In genomic region chr1:24904731-24905354, GRCh38 we compare ENCODE assay signal across 20 cellular contexts. TPM values are rescaled to one million over a fixed set of nuclear protein-coding genes. Genes with fewer than 3 reads are reported as not detected.
A peak's percentile ranks its signal among the peaks of the same experiment; 100 is the strongest.
DNase-seq lines count a peak whose midpoint lies in the region; ATAC-seq, FAIRE-seq and TF ChIP-seq lines count a peak whose summit lies in the region.
"Had no signal": no experiment of that assay in that cellular context is flagged by ENCODE, and none has a peak within 500 bp of the region (broad histone marks: within the 10 kb centered on the region; RNA-seq: fewer than 3 reads in every experiment).

No MANE protein-coding gene starts in this region.

- POLR2A ChIA-PET in CD8-positive, alpha-beta memory T cell (lab: Charles Lee), result interaction anchor here (1.1 to 1.6 kb wide), 2 partner anchors 20 to 25 kb away, joined by 4 to 5 read pairs; partner anchors contain the start of gene RUNX3
- POLR2A ChIA-PET in K562 (lab: Yijun Ruan, JAX), result interaction anchor here (0.6 to 1.1 kb wide), 2 partner anchors 19 to 377 kb away, joined by 3 read pairs; no protein-coding TSS in a partner anchor

- no peaks in the 10 kb centered on the region for H3K27me3 ChIP-seq in CD8-positive, alpha-beta memory T cell (ENCODE audit: insufficient read depth, low read length, poor library complexity, severe bottlenecking)
- H3K27me3 ChIP-seq in K562 (ENCODE audit: control insufficient read depth in 2 of 2, insufficient read depth in 2 of 2, low read length in 2 of 2), result peaks cover 32 to 59% of the 10 kb centered on the region in 2 experiments; a peak in 4 of 5 replicates
- no peaks in the 10 kb centered on the region for H3K27me3 ChIP-seq in foreskin keratinocyte
- H3K27me3 ChIP-seq: MG63, SJSA1 had no signal

- peaks cover 0 to 2% (median 0%) of the 10 kb centered on the region in 5 donors for H3K9me3 Mint-ChIP-seq in CD8-positive, alpha-beta memory T cell
- H3K9me3 Mint-ChIP-seq in nephron progenitor cell, result peaks cover 8% of the 10 kb centered on the region
- H3K9me3 Mint-ChIP-seq: activated CD4-positive, alpha-beta T cell treated with anti-CD3 and anti-CD28 coated beads, Interleukin-2, amount 10 ng/mL, durations not matched to agents 7 days and 5 days; activated T-helper 2 cell treated with anti-CD3 and anti-CD28 coated beads, Interferon-gamma antibody, Interleukin-2, Interleukin-4, amounts not matched to agents 10 μg/mL and 5 μg/mL and 100 μg/mL, durations not matched to agents 14 hours and 24 hours and 36 hours had no signal

- no peak overlapping the region for H3K4me2 ChIP-seq in K562 (ENCODE audit: insufficient read depth, low read length)

- H3K9me1 ChIP-seq in K562 (ENCODE audit: control insufficient read depth, insufficient read depth, low read length), result no peaks in the 10 kb centered on the region

- intact Hi-C loops in K562 (cut with micrococcal nuclease), result no loop called here

- H3K4me3 Mint-ChIP-seq in CD8-positive, alpha-beta memory T cell, result no peak overlapping the region
- no peak overlapping the region for H3K4me3 Mint-ChIP-seq in nephron progenitor cell
- H3K4me3 Mint-ChIP-seq: activated CD4-positive, alpha-beta T cell treated with anti-CD3 and anti-CD28 coated beads, Interleukin-2, amount 10 ng/mL, durations not matched to agents 7 days and 5 days had no signal

- H3K4me3 ChIP-seq in CD8-positive, alpha-beta memory T cell (ENCODE audit: low read length), result no peak overlapping the region
- H3K4me3 ChIP-seq in K562, result no peak overlapping the region
- H3K4me3 ChIP-seq: MG63, SJSA1, thoracic aorta had no signal

- H3K4me1 ChIP-seq in CD8-positive, alpha-beta memory T cell (ENCODE audit: insufficient read depth, low read length), result peaks cover 57% of the 10 kb centered on the region
- H3K4me1 ChIP-seq in K562 (replicated peaks in 1 of 2; ENCODE audit: control insufficient read depth in 2 of 2, insufficient read depth in 2 of 2, low read length in 2 of 2) (peaks cover 0 to 29% of the 10 kb centered on the region in 2 experiments; a peak in 4 of 5 replicates), foreskin keratinocyte (no peaks in the 10 kb centered on the region)
- H3K4me1 ChIP-seq: SJSA1 had no signal

- no peaks in the 10 kb centered on the region for H3K9me3 ChIP-seq in CD8-positive, alpha-beta memory T cell (ENCODE audit: low read length)
- H3K9me3 ChIP-seq in K562 (replicated peaks; ENCODE audit: control insufficient read depth, insufficient read depth, low read depth, low read length), result no peaks in the 10 kb centered on the region; the same call in 1 of the 2 replicates
- H3K9me3 ChIP-seq: MG63, SJSA1, thoracic aorta had no signal

- BruUV-seq in K562 (replicated peaks; lab: Mats Ljungman, UMichigan), result no TSS peak

- TF ChIP-seq RAD21 in K562 (CRISPR knock-in tag; conservative IDR thresholded peaks at IDR 0.05 in 1 of 2, IDR thresholded peaks at IDR 0.05 in 1 of 2), result no peak

- WGBS in K562 (ENCODE audit: insufficient coverage, low coverage, missing lambda C conversion rate), result under 1% methylated on average over 11 of the region's 11 CpGs

- no peak for FAIRE-seq in K562 (lab: Jason Lieb, UNC)
- FAIRE-seq: D721Med had no signal

- peak overlapping the region in 6 of 8 donors; percentile 45 to 76 (median 60) for H3K27ac Mint-ChIP-seq in CD8-positive, alpha-beta memory T cell
- no peak overlapping the region for H3K27ac Mint-ChIP-seq in nephron progenitor cell
- H3K27ac Mint-ChIP-seq: activated CD4-positive, alpha-beta T cell treated with anti-CD3 and anti-CD28 coated beads, Interleukin-2, amount 10 ng/mL, durations not matched to agents 7 days and 5 days; activated T-helper 2 cell treated with anti-CD3 and anti-CD28 coated beads, Interferon-gamma antibody, Interleukin-2, Interleukin-4, amounts not matched to agents 10 μg/mL and 5 μg/mL and 100 μg/mL, durations not matched to agents 14 hours and 24 hours and 36 hours had no signal

- H3K36me3 Mint-ChIP-seq in CD8-positive, alpha-beta memory T cell, result peaks cover 14 to 98% (median 14%) of the 10 kb centered on the region in 3 donors
- peaks cover 4% of the 10 kb centered on the region for H3K36me3 Mint-ChIP-seq in nephron progenitor cell (ENCODE audit: low read depth)

- peaks cover 0 to 4% of the 10 kb centered on the region in 2 donors for H3K27me3 Mint-ChIP-seq in CD8-positive, alpha-beta memory T cell
- peaks cover 12% of the 10 kb centered on the region for H3K27me3 Mint-ChIP-seq in nephron progenitor cell (ENCODE audit: low read depth, poor library complexity)
- H3K27me3 Mint-ChIP-seq: activated CD4-positive, alpha-beta T cell treated with anti-CD3 and anti-CD28 coated beads, Interleukin-2, amount 10 ng/mL, durations not matched to agents 7 days and 5 days had no signal

- CTCF ChIA-PET in CD8-positive, alpha-beta memory T cell (lab: Charles Lee), result interaction anchor here (2.3 to 3.2 kb wide), 2 partner anchors 28 to 57 kb away, joined by 6 to 11 read pairs; no protein-coding TSS in a partner anchor
- CTCF ChIA-PET in K562 (lab: Yijun Ruan, JAX; ENCODE audit: low intra/inter-chr PET ratio), result no interaction called here

- no peak overlapping the region for H3K9ac ChIP-seq in K562 (ENCODE audit: insufficient read depth in 1 of 2, low read depth in 2 of 2, low read length in 2 of 2)

- no peak for TF ChIP-seq POLR2A in K562 (conservative IDR thresholded peaks at IDR 0.05)

- DNase-seq in AG20443 (ENCODE audit: low spot score) (peak; percentile 6), K562 (ENCODE audit: extremely low read depth in 1 of 4, low spot score in 3 of 4) (no peak), nephron progenitor cell (peak; percentile 6), NCI-H345 treated with DMSO at 0.1 percent for 48 hours (lab: John Stamatoyannopoulos, UW; ENCODE audit: unreplicated experiment) (no peak), foreskin keratinocyte (no peak), OCI-M2 (lab: John Stamatoyannopoulos, UW; ENCODE audit: unreplicated experiment) (no peak)
- peak in 2 of 5 donors; percentile 1 to 44 for DNase-seq in CD8-positive, alpha-beta memory T cell
- DNase-seq: activated CD4-positive, alpha-beta T cell treated with anti-CD3 and anti-CD28 coated beads, Interleukin-2, amount 10 ng/mL, durations not matched to agents 7 days and 5 days; GF-D8; mammary epithelial cell; MG63; NCI-H2029; NCI-H510A had no signal

- peaks cover 64% of the 10 kb centered on the region for H3K36me3 ChIP-seq in CD8-positive, alpha-beta memory T cell (ENCODE audit: insufficient read depth, low read length)
- no peaks in the 10 kb centered on the region for H3K36me3 ChIP-seq in K562 (ENCODE audit: control insufficient read depth, insufficient read depth, low read length)
- H3K36me3 ChIP-seq: thoracic aorta had no signal

- no peak for TF ChIP-seq EP300 in K562 (IDR thresholded peaks at IDR 0.05; ENCODE audit: low read length)

- H3K4me1 Mint-ChIP-seq in CD8-positive, alpha-beta memory T cell, result peaks cover 47 to 91% (median 58%) of the 10 kb centered on the region in 3 donors
- H3K4me1 Mint-ChIP-seq in nephron progenitor cell, result peaks cover 8% of the 10 kb centered on the region

- ATAC-seq in K562 (no peak), foreskin keratinocyte (no peak), HG02623 (IDR thresholded peaks at IDR 0.05; ENCODE audit: unreplicated experiment) (no peak)

- no peak overlapping the region for H2AFZ ChIP-seq in K562 (ENCODE audit: low read depth, low read length)

- H4K20me1 ChIP-seq in K562 (replicated peaks; ENCODE audit: control insufficient read depth, insufficient read depth, low read length), result 0 out of 2 replicates have a peak, but pooled peaks cover 8% of the 10 kb centered on the region

- TF ChIP-seq CTCF in K562 (IDR thresholded peaks at IDR 0.05 in 2 of 3, conservative IDR thresholded peaks at IDR 0.05 in 1 of 3; ENCODE audit: insufficient read depth in 2 of 3, low read depth in 1 of 3, low read length in 3 of 3), result no peak
- no peak for TF ChIP-seq CTCF in nephron progenitor cell (IDR thresholded peaks at IDR 0.05)
- no peak for TF ChIP-seq CTCF in foreskin keratinocyte (conservative IDR thresholded peaks at IDR 0.05)

- H3K27ac ChIP-seq in CD8-positive, alpha-beta memory T cell (ENCODE audit: low read depth, low read length), result no peak overlapping the region
- H3K27ac ChIP-seq in K562 (ENCODE audit: extremely low read depth, low read depth, low read length), result no peak overlapping the region
- no peak overlapping the region for H3K27ac ChIP-seq in foreskin keratinocyte
- H3K27ac ChIP-seq: SJSA1, thoracic aorta had no signal

- H3K79me2 ChIP-seq in K562 (ENCODE audit: control insufficient read depth, insufficient read depth, low read length), result no peaks in the 10 kb centered on the region

- in situ Hi-C loops in K562 (cut with MboI), result loop anchor here (5.0 kb wide), 1 partner anchor 53 kb away; no protein-coding TSS in a partner anchor

TF ChIP-seq in K562, 482 proteins besides CTCF, POLR2A, EP300 and RAD21 (continues in another document):
- TF ChIP-seq BCOR (IDR thresholded peaks at IDR 0.05), result 0 out of 2 replicates have a peak, but pooled peaks have one; percentile 51
- TF ChIP-seq RCOR1 (IDR thresholded peaks at IDR 0.05; ENCODE audit: borderline replicate concordance in 1 of 2, low read depth in 2 of 2, low read length in 2 of 2), result 0 out of 4 replicates have a peak, but pooled peaks of 1 of the 2 experiments have one; percentile 8
- TF ChIP-seq RBM25 (IDR thresholded peaks at IDR 0.05; ENCODE audit: low read depth, low read length, severe bottlenecking), result peak; percentile 58
- 0 out of 2 replicates have a peak, but pooled peaks have one; percentile 44 for TF ChIP-seq CBX1 (IDR thresholded peaks at IDR 0.05; ENCODE audit: low read depth)

RNA-seq across cellular contexts. Expression of gene RUNX3, which starts 25.2 kb away (rescaled TPM):
- 100 to 1,000 TPM; 218 to 241 TPM for total RNA-seq in CD8-positive, alpha-beta memory T cell
- 107 TPM for polyA plus RNA-seq in CD8-positive, alpha-beta memory T cell
- total RNA-seq in K562 (2011; cell fraction: chromatin; rRNA removed; ENCODE audit: low replicate concordance), result 0.21 TPM in 1 of 2 replicates, not detected in the other
- 0.13 TPM in 1 of 2 replicates, not detected in the other for total RNA-seq in K562 (2011; cell fraction: nucleolus; rRNA removed)
- not detected in 2 replicates for total RNA-seq in K562 (2011; cell fraction: nucleoplasm; rRNA removed)
- total RNA-seq in K562 (2014; rRNA removed) (0.09 and 0.16 TPM in 2 replicates), K562 (2014; rRNA removed; fragmentation: Illumina TruSeq; extraction: Trizol) (0.03 and 0.04 TPM in 2 replicates), K562 (2015; rRNA removed; fragmentation: Illumina TruSeq; extraction: Trizol) (0.11 and 0.22 TPM in 2 replicates), K562 (2021) (0.64 and 1.1 TPM in 2 replicates), foreskin keratinocyte (0.10 TPM in 1 of 2 replicates, not detected in the other)
- polyA plus RNA-seq in K562 (2011; rRNA removed) (0.03 TPM in 2 replicates), K562 (2014; fragmentation: Illumina TruSeq; extraction: Trizol) (0.19 and 0.39 TPM in 2 replicates), K562 (2014; fragmentation: Nextera tagmentation; extraction: Ambion mirVana) (under 1 TPM; 0.01 to 0.04 TPM), K562 (2014; rRNA removed) (0.29 and 0.62 TPM in 2 replicates), foreskin keratinocyte (0.11 TPM in 1 of 2 replicates, not detected in the other)
- polyA plus RNA-seq in K562 (2011; cell fraction: cytosol; rRNA removed), result 0.03 TPM in 1 of 2 replicates, not detected in the other
- polyA plus RNA-seq in K562 (2011; cell fraction: nucleus; rRNA removed), result 0.18 TPM in 1 of 2 replicates, not detected in the other
- polyA plus RNA-seq in K562 (2012), result 0.36 and 0.46 TPM in 2 replicates
- not detected in 2 replicates for polyA minus RNA-seq in K562 (2011; rRNA and poly(A)+ RNA removed)
- polyA minus RNA-seq in K562 (2011; cell fraction: cytosol; rRNA and poly(A)+ RNA removed), result not detected in 2 replicates
- not detected in 2 replicates for polyA minus RNA-seq in K562 (2011; cell fraction: nucleus; rRNA and poly(A)+ RNA removed)
- total RNA-seq: dermis microvascular lymphatic vessel endothelial cell had no signal
- polyA plus RNA-seq: neural cell had no signal

Comparison
In these comparisons a context has a peak if more than half of its experiments do, and no peak if none do; other contexts are left out.
1. DNase-seq: peak in AG20443 (single experiment) and nephron progenitor cell (single experiment); none in K562 (0 of 4), NCI-H345 treated with DMSO at 0.1 percent for 48 hours (single experiment), foreskin keratinocyte (0 of 2) and OCI-M2 (single experiment).
2. RNA of gene RUNX3, which starts 25.2 kb away (total RNA-seq): 218 to 241 TPM in CD8-positive, alpha-beta memory T cell; 0.03 to 1.1 TPM in K562 and 0.10 TPM in foreskin keratinocyte; every median in the first group is over 100 times any median in the second.